ENCODE assay signal across 22 cellular contexts in genomic region chr3:61974662-61975061, GRCh38.
"Had no signal": no experiment of that assay in that cellular context is flagged by ENCODE, and none has a peak within 500 bp of the region (broad histone marks: within the 10 kb centered on the region; RNA-seq: fewer than 3 reads in every experiment).

No MANE protein-coding gene starts in this region.

- H3K27ac ChIP-seq: HL-60, KMS-11, SJCRH30 had no signal

- ATAC-seq: K562, SK-N-SH treated with all-trans-retinoic acid at 6 μM for 48 hours had no signal

- H3K27me3 ChIP-seq: SJCRH30 had no signal

- H3K4me1 ChIP-seq: SJCRH30 had no signal

- H3K36me3 ChIP-seq: SJCRH30 had no signal

- H3K27ac Mint-ChIP-seq: IgD-negative memory B cell had no signal

- H3K4me3 Mint-ChIP-seq: IgD-negative memory B cell had no signal

- H3K27me3 Mint-ChIP-seq: IgD-negative memory B cell had no signal

- H3K9me3 ChIP-seq: SJCRH30 had no signal

- H3K4me3 ChIP-seq: K562, SJCRH30 had no signal

- H3K36me3 Mint-ChIP-seq: IgD-negative memory B cell had no signal

- DNase-seq: Kasumi-1, MM.1S, NCI-H1092 treated with DMSO at 0.1 percent for 48 hours, NCI-H1436, NCI-H187, NCI-H2029, NCI-H2081 treated with DMSO at 0.1 percent for 48 hours, NCI-H2171, NCI-H226, NCI-H446, NCI-H510A, NCI-H524 treated with DMSO at 0.1 percent for 48 hours, NCI-H69, NCI-H774, RPMI8226, SHP77 treated with DMSO at 0.1 percent for 48 hours, SJCRH30 had no signal

- H3K4me1 Mint-ChIP-seq: IgD-negative memory B cell had no signal
